In the genomic region with DNA sequence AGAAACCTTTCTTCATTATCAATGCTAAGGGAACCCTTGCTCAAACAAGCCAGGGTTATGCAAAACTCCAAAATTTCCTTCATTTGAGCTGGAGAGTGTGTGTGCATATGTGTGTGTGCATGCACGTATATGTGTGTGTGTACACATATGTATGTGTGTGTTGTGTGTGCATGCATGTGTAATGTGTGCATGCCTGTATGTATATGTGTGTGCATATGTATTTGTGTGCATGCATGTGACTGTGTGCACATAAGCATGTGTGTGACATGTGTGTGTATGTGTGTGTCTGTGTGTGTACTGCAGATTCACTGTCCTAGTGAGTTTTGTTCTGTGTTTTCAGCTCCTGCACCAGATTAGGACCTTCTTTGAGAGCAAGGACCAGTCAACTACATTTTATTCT, we compare ENCODE assay signal across 25 cellular contexts. TPM values are rescaled to one million over a fixed set of nuclear protein-coding genes. Genes with fewer than 3 reads are reported as not detected.
A peak's percentile ranks its signal among the peaks of the same experiment; 100 is the strongest.
DNase-seq lines count a peak whose midpoint lies in the region; ATAC-seq, FAIRE-seq and TF ChIP-seq lines count a peak whose summit lies in the region.
"Had no signal": no experiment of that assay in that cellular context is flagged by ENCODE, and none has a peak within 500 bp of the region (broad histone marks: within the 10 kb centered on the region; RNA-seq: fewer than 3 reads in every experiment).

No MANE protein-coding gene starts in this region.

- H3K4me1 ChIP-seq in HEK293 (ENCODE audit: control insufficient read depth, insufficient read depth, low read length) (no peaks in the 10 kb centered on the region; the same call in 1 of the 2 replicates), GM12878 (ENCODE audit: control insufficient read depth, insufficient read depth, low read length) (no peaks in the 10 kb centered on the region), left ventricle myocardium inferior (no peaks in the 10 kb centered on the region)
- H3K4me1 ChIP-seq: BE2C had no signal

- H3K27me3 ChIP-seq in GM12878 (replicated peaks in 1 of 2; ENCODE audit: control insufficient read depth in 2 of 2, insufficient read depth in 2 of 2, low read length in 1 of 2) = peaks cover 4 to 7% of the 10 kb centered on the region in 2 experiments; a peak in 3 of 4 replicates
- peaks cover 98% of the 10 kb centered on the region for H3K27me3 ChIP-seq in left ventricle myocardium inferior (ENCODE audit: low read depth)
- H3K27me3 ChIP-seq: BE2C had no signal

- intact Hi-C loops in GM12878 (cut with micrococcal nuclease; ENCODE audit: unreplicated experiment) (no loop called here), left ventricle myocardium inferior (cut with micrococcal nuclease) (no loop called here)

- H3K27ac ChIP-seq in HEK293 (ENCODE audit: extremely low read depth, low read depth, low read length) = no peak overlapping the region
- no peak overlapping the region for H3K27ac ChIP-seq in GM12878 (ENCODE audit: control insufficient read depth, insufficient read depth)
- H3K27ac ChIP-seq in left ventricle myocardium inferior (replicated peaks) = no peak overlapping the region
- H3K27ac ChIP-seq: A549; BLaER1 treated with 17β-estradiol and CSF1 and Interleukin-3, amounts not matched to agents 10 nM and 100 nM had no signal

- peak overlapping the region; percentile 35 for H3K4me3 Mint-ChIP-seq in neural crest cell
- H3K4me3 Mint-ChIP-seq: CD14-positive monocyte; CD4-positive, alpha-beta T cell; CD8-positive, alpha-beta memory T cell had no signal

- TF ChIP-seq CTCF in HEK293 (tag by site-specific recombination; IDR thresholded peaks at IDR 0.05) (no peak), GM12878 (IDR thresholded peaks at IDR 0.05 in 2 of 3, conservative IDR thresholded peaks at IDR 0.05 in 1 of 3; ENCODE audit: control insufficient read depth in 2 of 3, extremely low read depth in 1 of 3, insufficient read depth in 1 of 3, low read depth in 3 of 3, low read length in 3 of 3) (no peak), neural crest cell (conservative IDR thresholded peaks at IDR 0.05) (no peak), left ventricle myocardium inferior (IDR thresholded peaks at IDR 0.05; ENCODE audit: borderline replicate concordance) (no peak)

- no peak for TF ChIP-seq RAD21 in GM12878 (IDR thresholded peaks at IDR 0.05; ENCODE audit: insufficient read depth, low read depth, low read length)

- CTCF ChIA-PET in HEK293 (lab: Yijun Ruan, JAX) (no interaction called here), GM12878 (lab: Yijun Ruan, JAX) (no interaction called here)

- H3K4me1 Mint-ChIP-seq in neural crest cell = peaks cover 66% of the 10 kb centered on the region
- H3K4me1 Mint-ChIP-seq: CD14-positive monocyte; CD8-positive, alpha-beta memory T cell had no signal

- H3K27me3 Mint-ChIP-seq in neural crest cell (ENCODE audit: low read depth) = peaks cover 75% of the 10 kb centered on the region
- H3K27me3 Mint-ChIP-seq: CD4-positive, alpha-beta T cell had no signal

- TF ChIP-seq EP300 in GM12878 (IDR thresholded peaks at IDR 0.05; ENCODE audit: borderline replicate concordance in 1 of 2, control insufficient read depth in 1 of 2, low read depth in 2 of 2, low read length in 2 of 2) = no peak

- no peak for DNase-seq in GM12878 (ENCODE audit: low read depth, low spot score)
- DNase-seq in neural crest cell (ENCODE audit: low read depth, low spot score) = no peak
- no peak for DNase-seq in HuH-7 (ENCODE audit: low spot score)
- no peak for DNase-seq in left ventricle myocardium inferior
- DNase-seq: 8988T; ACHN; AML-193; BE2C; CD4-positive, alpha-beta T cell; CD8-positive, alpha-beta memory T cell; DMS 273 treated with DMSO at 0.1 percent for 48 hours; DMS79; EL; GDM1; GOT3; H7; HCEC 1CT had no signal

- TF ChIP-seq POLR2A in GM12878 (IDR thresholded peaks at IDR 0.05; ENCODE audit: low read depth, low read length) = no peak

- POLR2A ChIA-PET in HEK293 (lab: Yijun Ruan, JAX) = no interaction called here
- POLR2A ChIA-PET in GM12878 (lab: Charles Lee) = no interaction called here

- no peaks in the 10 kb centered on the region for H3K9me3 Mint-ChIP-seq in neural crest cell
- H3K9me3 Mint-ChIP-seq: CD4-positive, alpha-beta T cell; CD8-positive, alpha-beta memory T cell had no signal

- H3K36me3 Mint-ChIP-seq in neural crest cell (ENCODE audit: low read depth) = no peaks in the 10 kb centered on the region
- H3K36me3 Mint-ChIP-seq: CD14-positive monocyte had no signal

- FAIRE-seq in GM12878 (lab: Jason Lieb, UNC) = no peak
- FAIRE-seq: A549, D721Med, GM12891, GM18507 had no signal

- ATAC-seq in GM12878 (no peak), HG03135 (IDR thresholded peaks at IDR 0.05; ENCODE audit: unreplicated experiment) (no peak)
- ATAC-seq: A549 had no signal

- H3K9ac ChIP-seq in GM12878 (ENCODE audit: control insufficient read depth, insufficient read depth, low read length) = no peak overlapping the region
- H3K9ac ChIP-seq: BLaER1 treated with 17β-estradiol and CSF1 and Interleukin-3, amounts not matched to agents 10 nM and 100 nM had no signal

- H3K27ac Mint-ChIP-seq in neural crest cell (ENCODE audit: unreplicated experiment) = no peak overlapping the region
- H3K27ac Mint-ChIP-seq: CD14-positive monocyte; CD4-positive, alpha-beta T cell; CD8-positive, alpha-beta memory T cell had no signal

- RAD21 ChIA-PET in GM12878 (lab: Charles Lee; ENCODE audit: unreplicated experiment) = no interaction called here

- H3K9me3 ChIP-seq in HEK293 (ENCODE audit: control insufficient read depth, insufficient read depth, low read depth, low read length) (no peaks in the 10 kb centered on the region), GM12878 (replicated peaks; ENCODE audit: control insufficient read depth, insufficient read depth, low read length) (no peaks in the 10 kb centered on the region), left ventricle myocardium inferior (replicated peaks) (no peaks in the 10 kb centered on the region)
- H3K9me3 ChIP-seq: A549; BE2C; BLaER1 treated with 17β-estradiol and CSF1 and Interleukin-3, amounts not matched to agents 10 nM and 100 nM had no signal

- WGBS in GM12878 (ENCODE audit: insufficient coverage, insufficient replicate concordance, low lambda C conversion rate, missing lambda C conversion rate) = 0% methylated on average over 1 of the region's 1 CpG

- no peaks in the 10 kb centered on the region for H4K20me1 ChIP-seq in GM12878 (ENCODE audit: control insufficient read depth, insufficient read depth)

- H2AFZ ChIP-seq in GM12878 (ENCODE audit: control insufficient read depth, low read depth, low read length) = no peak overlapping the region

- no TSS peak for BruUV-seq in GM12878 (replicated peaks; lab: Mats Ljungman, UMichigan)

- no peaks in the 10 kb centered on the region for H3K79me2 ChIP-seq in GM12878 (ENCODE audit: control insufficient read depth, insufficient read depth, low read length)

- SMC1A ChIA-PET in GM12878 (lab: Charles Lee; ENCODE audit: uncharacterized antibody, unreplicated experiment) = no interaction called here

- H3K4me3 ChIP-seq in HEK293 (ENCODE audit: low read depth, low read length) = no peak overlapping the region
- H3K4me3 ChIP-seq in GM12878 = no peak overlapping the region
- H3K4me3 ChIP-seq in left ventricle myocardium inferior = no peak overlapping the region
- H3K4me3 ChIP-seq: A549; BLaER1 treated with 17β-estradiol and CSF1 and Interleukin-3, amounts not matched to agents 10 nM and 100 nM had no signal

- in situ Hi-C loops in GM12878 (cut with MboI) = no loop called here

- H3K36me3 ChIP-seq in HEK293 (ENCODE audit: control insufficient read depth in 2 of 2, insufficient read depth in 1 of 2, low read length in 2 of 2) = no peaks in the 10 kb centered on the region
- H3K36me3 ChIP-seq in GM12878 (ENCODE audit: control insufficient read depth in 2 of 2, insufficient read depth in 2 of 2, low read length in 1 of 2) = no peaks in the 10 kb centered on the region
- no peaks in the 10 kb centered on the region for H3K36me3 ChIP-seq in left ventricle myocardium inferior
- H3K36me3 ChIP-seq: BE2C; BLaER1 treated with 17β-estradiol and CSF1 and Interleukin-3, amounts not matched to agents 10 nM and 100 nM had no signal

- H3K4me2 ChIP-seq in GM12878 (ENCODE audit: control insufficient read depth, insufficient read depth) = no peak overlapping the region
- H3K4me2 ChIP-seq: A549; BLaER1 treated with 17β-estradiol and CSF1 and Interleukin-3, amounts not matched to agents 10 nM and 100 nM had no signal

TF ChIP-seq in GM12878, 131 proteins besides CTCF, POLR2A, EP300 and RAD21:
- TF ChIP-seq, protein P1, sequence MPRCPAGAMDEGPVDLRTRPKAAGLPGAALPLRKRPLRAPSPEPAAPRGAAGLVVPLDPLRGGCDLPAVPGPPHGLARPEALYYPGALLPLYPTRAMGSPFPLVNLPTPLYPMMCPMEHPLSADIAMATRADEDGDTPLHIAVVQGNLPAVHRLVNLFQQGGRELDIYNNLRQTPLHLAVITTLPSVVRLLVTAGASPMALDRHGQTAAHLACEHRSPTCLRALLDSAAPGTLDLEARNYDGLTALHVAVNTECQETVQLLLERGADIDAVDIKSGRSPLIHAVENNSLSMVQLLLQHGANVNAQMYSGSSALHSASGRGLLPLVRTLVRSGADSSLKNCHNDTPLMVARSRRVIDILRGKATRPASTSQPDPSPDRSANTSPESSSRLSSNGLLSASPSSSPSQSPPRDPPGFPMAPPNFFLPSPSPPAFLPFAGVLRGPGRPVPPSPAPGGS (IDR thresholded peaks at IDR 0.05; ENCODE audit: borderline replicate concordance, insufficient read depth, low read depth, low read length, poor library complexity, severe bottlenecking) = peak; percentile 28
- TF ChIP-seq PML (IDR thresholded peaks at IDR 0.05; ENCODE audit: low read length) = no peak

RNA-seq across cellular contexts. Expression of a gene that starts 28.2 kb away (rescaled TPM):
- total RNA-seq in GM12878 (2013; cell fraction: nucleolus; rRNA removed) = not detected in 2 replicates
- not detected in 2 replicates for total RNA-seq in GM12878 (2014; rRNA removed)
- not detected in 2 replicates for total RNA-seq in GM12878 (2014; rRNA removed; fragmentation: Illumina TruSeq; extraction: Trizol)
- not detected in 2 replicates for total RNA-seq in GM12878 (2021)
- not detected for polyA plus RNA-seq in GM12878 (2011; ENCODE audit: low read depth)
- polyA plus RNA-seq in GM12878 (2011; rRNA removed) = not detected in 2 replicates
- not detected in 2 replicates for polyA plus RNA-seq in GM12878 (2011; cell fraction: cytosol; rRNA removed)
- not detected in 2 replicates for polyA plus RNA-seq in GM12878 (2011; cell fraction: nucleus; rRNA removed)
- not detected in 2 replicates for polyA plus RNA-seq in GM12878 (2012)
- polyA plus RNA-seq in GM12878 (2014; fragmentation: Illumina TruSeq; extraction: Trizol) = not detected in 2 replicates
- polyA plus RNA-seq in GM12878 (2014; fragmentation: Nextera tagmentation; extraction: Ambion mirVana) = not detected
- not detected in 2 replicates for polyA plus RNA-seq in GM12878 (2014; rRNA removed)
- not detected for polyA plus RNA-seq in GM12878 (2016; fragmentation: Nextera tagmentation; extraction: Ambion mirVana)
- not detected in 2 replicates for polyA minus RNA-seq in GM12878 (2011; rRNA and poly(A)+ RNA removed)
- polyA minus RNA-seq in GM12878 (2011; cell fraction: cytosol; rRNA and poly(A)+ RNA removed) = not detected in 2 replicates
- polyA minus RNA-seq in GM12878 (2011; cell fraction: nucleus; rRNA and poly(A)+ RNA removed) = not detected in 2 replicates
- 10.2 and 10.9 TPM in 2 replicates for total RNA-seq in neural crest cell
- total RNA-seq in left ventricle myocardium inferior = not detected
- total RNA-seq: CD4-positive, alpha-beta T cell; CD8-positive, alpha-beta memory T cell had no signal
- polyA plus RNA-seq: CD14-positive monocyte; CD8-positive, alpha-beta memory T cell had no signal

Comparison
In these comparisons a context has a peak if more than half of its experiments do, and no peak if none do; other contexts are left out.
1. RNA of a gene that starts 28.2 kb away (total RNA-seq): 10.2 to 10.9 TPM in neural crest cell; not detected in GM12878 and not detected in left ventricle myocardium inferior (single experiment); every median in the first group is over 10 times any median in the second.